In the genomic region with DNA sequence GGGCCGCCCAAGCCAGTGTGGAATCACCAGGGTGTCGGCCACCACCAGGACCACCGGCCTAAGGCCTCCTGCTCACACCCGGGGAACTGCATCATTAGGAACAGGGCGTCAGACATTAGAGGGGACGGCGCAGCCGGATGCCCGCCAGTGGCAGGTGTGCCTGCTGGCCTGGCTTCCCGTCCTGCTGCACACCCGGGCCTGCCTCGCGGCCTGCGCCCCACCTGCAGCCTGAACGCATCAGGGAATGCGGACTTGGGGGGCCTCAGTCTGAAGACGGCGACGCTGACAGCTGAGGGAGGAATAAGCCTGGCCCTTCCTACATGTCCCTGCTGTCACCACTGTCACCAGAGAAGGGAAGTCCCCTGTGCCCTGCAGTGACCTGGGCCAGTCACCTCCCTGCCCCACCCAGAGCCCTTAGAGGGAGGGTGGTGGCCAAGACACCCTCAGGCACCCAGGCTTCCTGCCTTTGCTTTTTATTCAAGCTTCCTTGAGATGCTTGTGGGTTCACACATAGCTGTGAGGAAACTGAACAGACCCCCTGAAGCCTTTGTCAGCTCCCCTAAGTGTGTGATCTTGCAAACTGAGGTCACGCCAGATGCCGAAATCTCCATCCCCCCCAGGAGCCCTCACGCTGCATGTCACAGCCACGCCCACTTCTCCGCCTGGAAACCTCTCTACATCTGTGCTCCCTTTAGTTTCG, we compare ENCODE assay signal across 18 cellular contexts. TPM values are rescaled to one million over a fixed set of nuclear protein-coding genes. Genes with fewer than 3 reads are reported as not detected.
A peak's percentile ranks its signal among the peaks of the same experiment; 100 is the strongest.
DNase-seq lines count a peak whose midpoint lies in the region; ATAC-seq, FAIRE-seq and TF ChIP-seq lines count a peak whose summit lies in the region.
"Had no signal": no experiment of that assay in that cellular context is flagged by ENCODE, and none has a peak within 500 bp of the region (broad histone marks: within the 10 kb centered on the region; RNA-seq: fewer than 3 reads in every experiment).

No MANE protein-coding gene starts in this region.

- H3K27me3 ChIP-seq in CD8-positive, alpha-beta memory T cell (ENCODE audit: insufficient read depth, low read length, poor library complexity, severe bottlenecking): no peaks in the 10 kb centered on the region
- H3K27me3 ChIP-seq in RWPE2 (ENCODE audit: insufficient read depth, poor library complexity, severe bottlenecking) (no peaks in the 10 kb centered on the region), bronchial epithelial cell (ENCODE audit: control insufficient read depth, insufficient read depth, low read length) (no peaks in the 10 kb centered on the region), body of pancreas (no peaks in the 10 kb centered on the region)
- H3K27me3 ChIP-seq: ovary had no signal

- H3K9me3 ChIP-seq in CD8-positive, alpha-beta memory T cell (ENCODE audit: low read length): no peaks in the 10 kb centered on the region
- H3K9me3 ChIP-seq in RWPE2 (ENCODE audit: severe bottlenecking) (no peaks in the 10 kb centered on the region), body of pancreas (no peaks in the 10 kb centered on the region)
- H3K9me3 ChIP-seq: ovary, SK-N-SH, tibial artery had no signal

- in situ Hi-C loops in GM13976 (cut with MboI; ENCODE audit: low sequenced_read_pairs, unreplicated experiment): no loop called here

- POLR2A ChIA-PET in CD8-positive, alpha-beta memory T cell (lab: Charles Lee): interaction anchor here (0.9 kb wide), 1 partner anchor 38 kb away, joined by 3 read pairs; the partner anchor contains the start of genes GAK and TMEM175

- no peak overlapping the region for H3K4me3 ChIP-seq in CD8-positive, alpha-beta memory T cell (ENCODE audit: low read length)
- H3K4me3 ChIP-seq in RWPE2 (ENCODE audit: severe bottlenecking): no peak overlapping the region
- H3K4me3 ChIP-seq in bronchial epithelial cell (ENCODE audit: low read depth, low read length): no peak overlapping the region
- H3K4me3 ChIP-seq in body of pancreas: no peak overlapping the region
- H3K4me3 ChIP-seq: ovary, tibial artery had no signal

- peaks cover 0 to 11% (median 0%) of the 10 kb centered on the region in 3 donors for H3K36me3 Mint-ChIP-seq in CD8-positive, alpha-beta memory T cell
- no peaks in the 10 kb centered on the region for H3K36me3 Mint-ChIP-seq in nephron (ENCODE audit: low read depth)

- H3K9me3 Mint-ChIP-seq in CD8-positive, alpha-beta memory T cell: no peaks in the 10 kb centered on the region
- H3K9me3 Mint-ChIP-seq in nephron: peaks cover 3% of the 10 kb centered on the region

- H3K27ac Mint-ChIP-seq in CD8-positive, alpha-beta memory T cell: peak overlapping the region; percentile 84 to 96 (median 94)
- no peak overlapping the region for H3K27ac Mint-ChIP-seq in nephron

- no peak for TF ChIP-seq CTCF in RWPE2 (IDR thresholded peaks at IDR 0.05; ENCODE audit: poor library complexity, severe bottlenecking)
- TF ChIP-seq CTCF in bronchial epithelial cell (IDR thresholded peaks at IDR 0.05; ENCODE audit: insufficient read depth, low read length, severe bottlenecking): no peak
- TF ChIP-seq CTCF in nephron (IDR thresholded peaks at IDR 0.05; ENCODE audit: unreplicated experiment in 3 of 3): no peak
- no peak for TF ChIP-seq CTCF in GM13976 (IDR thresholded peaks at IDR 0.05; ENCODE audit: borderline replicate concordance, control extremely low read depth, extremely low read depth, insufficient read depth, missing control alignments)
- no peak for TF ChIP-seq CTCF in body of pancreas (IDR thresholded peaks at IDR 0.05)

- intact Hi-C loops in body of pancreas (cut with DNase I): no loop called here

- peak overlapping the region; percentile 51 for H3K27ac ChIP-seq in CD8-positive, alpha-beta memory T cell (ENCODE audit: low read depth, low read length)
- H3K27ac ChIP-seq in RWPE2 (ENCODE audit: poor library complexity, severe bottlenecking) (no peak overlapping the region), body of pancreas (no peak overlapping the region)
- H3K27ac ChIP-seq: foreskin keratinocyte, HL-60, ovary, tibial artery had no signal

- no peak for TF ChIP-seq POLR2A in body of pancreas (IDR thresholded peaks at IDR 0.05)

- H3K4me1 Mint-ChIP-seq in CD8-positive, alpha-beta memory T cell: peaks cover 16 to 24% (median 17%) of the 10 kb centered on the region in 3 donors
- H3K4me1 Mint-ChIP-seq in nephron: no peaks in the 10 kb centered on the region

- peak overlapping the region; percentile 71 to 89 (median 82) for H3K4me3 Mint-ChIP-seq in CD8-positive, alpha-beta memory T cell
- peak overlapping the region in 2 of 3 experiments; percentile 60 to 65 for H3K4me3 Mint-ChIP-seq in nephron

- 87 to 95% methylated on average over 25 of the region's 25 CpGs for WGBS in body of pancreas, 2 donors

- H3K36me3 ChIP-seq in CD8-positive, alpha-beta memory T cell (ENCODE audit: insufficient read depth, low read length): no peaks in the 10 kb centered on the region
- no peaks in the 10 kb centered on the region for H3K36me3 ChIP-seq in RWPE2 (ENCODE audit: low read depth)
- H3K36me3 ChIP-seq in bronchial epithelial cell (ENCODE audit: control insufficient read depth, insufficient read depth, low read length): peaks cover 12% of the 10 kb centered on the region
- H3K36me3 ChIP-seq in body of pancreas (replicated peaks in 1 of 2; ENCODE audit: insufficient read depth in 1 of 2, low read depth in 2 of 2): no peaks in the 10 kb centered on the region
- H3K36me3 ChIP-seq: ovary had no signal

- peaks cover 33% of the 10 kb centered on the region for H3K4me1 ChIP-seq in CD8-positive, alpha-beta memory T cell (ENCODE audit: insufficient read depth, low read length)
- no peaks in the 10 kb centered on the region for H3K4me1 ChIP-seq in RWPE2 (ENCODE audit: insufficient read depth, poor library complexity, severe bottlenecking)
- peaks cover 34% of the 10 kb centered on the region for H3K4me1 ChIP-seq in body of pancreas
- H3K4me1 ChIP-seq: foreskin keratinocyte had no signal

- H3K27me3 Mint-ChIP-seq in CD8-positive, alpha-beta memory T cell: no peaks in the 10 kb centered on the region
- H3K27me3 Mint-ChIP-seq in nephron (ENCODE audit: low read depth): peaks cover 22% of the 10 kb centered on the region

- DNase-seq in CD8-positive, alpha-beta memory T cell: peak; percentile 53 to 89 (median 70)
- DNase-seq in RWPE2 (ENCODE audit: low spot score) (peak; percentile 49), bronchial epithelial cell (ENCODE audit: low read depth) (no peak), GM13976 (ENCODE audit: low spot score) (no peak), DMS79 treated with DMSO at 0.1 percent for 48 hours (lab: John Stamatoyannopoulos, UW) (no peak), body of pancreas (no peak)
- DNase-seq: activated CD4-positive, alpha-beta T cell treated with anti-CD3 and anti-CD28 coated beads for 48 hours; AML-193; amygdala; foreskin keratinocyte; KG1; midbrain; NCI-H524; ovary; SK-N-SH; tibial artery had no signal

- ATAC-seq in RWPE2 (ENCODE audit: low read depth) (no peak), body of pancreas (no peak)

- CTCF ChIA-PET in CD8-positive, alpha-beta memory T cell (lab: Charles Lee): interaction anchor here (3.7 kb wide), 1 partner anchor 17 kb away, joined by 11 read pairs; the partner anchor contains the start of gene IDUA

- FAIRE-seq in bronchial epithelial cell (lab: Jason Lieb, UNC): peak; percentile 52

RNA-seq across cellular contexts. Expression of gene DGKQ, which starts 3.2 kb away (rescaled TPM):
- total RNA-seq in CD8-positive, alpha-beta memory T cell: 10 to 100 TPM; 17.2 to 19.6 TPM
- 26.2 TPM for polyA plus RNA-seq in CD8-positive, alpha-beta memory T cell
- total RNA-seq in bronchial epithelial cell (17.9 and 24.8 TPM in 2 replicates), body of pancreas (10 to 100 TPM; 13.2 to 17.5 TPM)

RNA-seq across cellular contexts. Expression of gene IDUA, which starts 16.6 kb away (rescaled TPM):
- total RNA-seq in CD8-positive, alpha-beta memory T cell: 10 to 100 TPM; 18.7 to 19.1 TPM
- 9.3 TPM for polyA plus RNA-seq in CD8-positive, alpha-beta memory T cell
- total RNA-seq in bronchial epithelial cell (2.6 and 4.2 TPM in 2 replicates), body of pancreas (10 to 100 TPM; 30.0 to 37.6 TPM)

RNA-seq across cellular contexts. Expression of gene SLC26A1, which starts 23.0 kb away (rescaled TPM):
- not detected for total RNA-seq in CD8-positive, alpha-beta memory T cell
- 1.1 TPM for polyA plus RNA-seq in CD8-positive, alpha-beta memory T cell
- total RNA-seq in bronchial epithelial cell (under 0.01 and 0.13 TPM in 2 replicates), body of pancreas (1 to 10 TPM; 1.6 TPM)
- total RNA-seq: foreskin keratinocyte had no signal
- polyA plus RNA-seq: foreskin keratinocyte had no signal

RNA-seq across cellular contexts. Expression of gene TMEM175, which starts 37.9 kb away (rescaled TPM):
- 10 to 100 TPM; 17.6 to 21.5 TPM for total RNA-seq in CD8-positive, alpha-beta memory T cell
- polyA plus RNA-seq in CD8-positive, alpha-beta memory T cell: 16.9 TPM
- total RNA-seq in bronchial epithelial cell (3.4 and 10.9 TPM in 2 replicates), body of pancreas (10 to 100 TPM; 40.2 to 65.3 TPM)

RNA-seq across cellular contexts. Expression of gene GAK, which starts 38.1 kb away (rescaled TPM):
- 100 to 1,000 TPM; 112 to 118 TPM for total RNA-seq in CD8-positive, alpha-beta memory T cell
- polyA plus RNA-seq in CD8-positive, alpha-beta memory T cell: 82.9 TPM
- total RNA-seq in bronchial epithelial cell (52.9 and 77.1 TPM in 2 replicates), body of pancreas (100 to 1,000 TPM; 126 to 127 TPM)

Comparison
In these comparisons a context has a peak if more than half of its experiments do, and no peak if none do; other contexts are left out.
1. DNase-seq: peak in CD8-positive, alpha-beta memory T cell (5 of 5) and RWPE2 (single experiment); none in bronchial epithelial cell (single experiment), GM13976 (single experiment), DMS79 treated with DMSO at 0.1 percent for 48 hours (single experiment) and body of pancreas (0 of 4).
2. H3K27ac Mint-ChIP-seq: peak in CD8-positive, alpha-beta memory T cell (8 of 8); none in nephron (0 of 3).